Comparison of ENCODE assay signal across 1 cellular context in genomic region chr7:143510854-143511592, GRCh38.
TF ChIP-seq lines count a peak whose summit lies in the region.

No MANE protein-coding gene starts in this region.

TF ChIP-seq in K562, 482 proteins besides CTCF, POLR2A, EP300 and RAD21 (continued from another document):
- TF ChIP-seq STAT6 (CRISPR knock-in tag; IDR thresholded peaks at IDR 0.05) (no peak), MGA (IDR thresholded peaks at IDR 0.05) (peak; percentile 36; the same call in 1 of the 2 replicates), MBD2 (IDR thresholded peaks at IDR 0.05; ENCODE audit: borderline replicate concordance, low read depth) (no peak)
